19 cellular contexts compared by ENCODE assay signal in the genomic region with DNA sequence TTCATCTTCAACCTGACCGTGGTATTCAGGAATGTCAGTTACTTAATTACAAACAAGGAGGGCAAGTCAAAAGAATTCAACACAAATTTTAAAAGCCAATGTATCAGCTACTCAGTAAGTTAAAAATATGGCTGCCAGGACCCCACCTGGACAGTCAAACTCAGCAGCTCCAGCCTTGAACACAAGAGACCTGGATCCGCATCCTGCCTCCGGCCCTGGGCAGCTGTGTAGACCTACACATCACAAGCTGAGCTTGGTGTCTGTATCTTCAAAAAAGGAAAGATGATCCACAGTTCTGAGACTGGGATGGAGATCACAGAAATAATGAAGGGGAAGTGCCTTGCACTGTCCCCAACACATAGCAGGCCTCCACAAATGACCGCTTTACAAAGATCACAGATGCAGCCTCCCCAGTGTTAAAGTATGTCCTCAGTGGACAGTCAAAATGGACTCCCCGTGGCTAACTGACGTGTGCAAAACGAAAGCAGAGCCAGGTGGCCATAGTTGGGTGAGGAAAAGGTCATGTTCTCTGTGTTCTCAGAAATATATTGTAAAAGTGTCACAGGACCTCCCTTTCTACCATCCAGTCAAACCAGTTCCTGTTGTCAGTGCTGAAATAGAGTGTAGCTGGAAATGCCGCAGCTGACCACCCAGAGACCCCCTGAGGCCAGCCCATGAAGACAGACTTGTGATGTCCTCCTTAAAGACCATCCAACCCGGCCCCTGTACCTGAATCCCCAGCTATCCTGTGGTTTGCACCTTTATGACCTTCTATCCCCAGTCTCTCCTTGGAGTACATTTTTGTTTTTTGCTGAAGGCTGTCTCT.
DNase-seq lines count a peak whose midpoint lies in the region; ATAC-seq and TF ChIP-seq lines count a peak whose summit lies in the region.
"Had no signal": no experiment of that assay in that cellular context is flagged by ENCODE, and none has a peak within 500 bp of the region (broad histone marks: within the 10 kb centered on the region; RNA-seq: fewer than 3 reads in every experiment).

No MANE protein-coding gene starts in this region.

- in situ Hi-C loops in gastrocnemius medialis (cut with MboI; ENCODE audit: low sequenced_read_pairs in 4 of 4), result no loop called here

- DNase-seq in LNCaP clone FGC (ENCODE audit: low read depth) (peak; percentile 35), hepatocyte (ENCODE audit: low spot score) (no peak), osteocyte (ENCODE audit: extremely low spot score, unreplicated experiment) (peak; percentile 62), vagina (ENCODE audit: extremely low spot score in 2 of 2) (peak; percentile 46 to 52), gastrocnemius medialis (no peak)
- no peak for DNase-seq in activated naive CD4-positive, alpha-beta T cell treated with anti-CD3 and anti-CD28 coated beads, Interleukin-2, amount 50 U/mL, for 72 hours (ENCODE audit: low spot score in 2 of 2)
- DNase-seq: CD8-positive, alpha-beta T cell; DND-41; GDM1; KBM-7; NCI-H1105 treated with DMSO at 0.1 percent for 48 hours; NCI-H1694; NCI-H2081 treated with DMSO at 0.1 percent for 48 hours; NCI-H774; RPMI8226; SHP77 treated with DMSO at 0.1 percent for 48 hours; SK-N-SH had no signal

- peak overlapping the region; percentile 80 for H3K27ac ChIP-seq in hepatocyte
- H3K27ac ChIP-seq in vagina, result no peak overlapping the region
- no peak overlapping the region for H3K27ac ChIP-seq in gastrocnemius medialis

- H3K4me1 ChIP-seq in hepatocyte (ENCODE audit: insufficient read depth) (peaks cover 10% of the 10 kb centered on the region), vagina (no peaks in the 10 kb centered on the region), gastrocnemius medialis (no peaks in the 10 kb centered on the region)

- H3K36me3 ChIP-seq in hepatocyte (replicated peaks; ENCODE audit: insufficient read depth, low read depth) (no peaks in the 10 kb centered on the region), vagina (no peaks in the 10 kb centered on the region), gastrocnemius medialis (no peaks in the 10 kb centered on the region)

- no peaks in the 10 kb centered on the region for H3K36me3 Mint-ChIP-seq in osteocyte (ENCODE audit: unreplicated experiment)
- H3K36me3 Mint-ChIP-seq in activated naive CD4-positive, alpha-beta T cell treated with anti-CD3 and anti-CD28 coated beads, Interleukin-2, amount 50 U/mL, for 72 hours, result no peaks in the 10 kb centered on the region
- H3K36me3 Mint-ChIP-seq: CD8-positive, alpha-beta T cell had no signal

- H3K27me3 Mint-ChIP-seq in osteocyte (ENCODE audit: unreplicated experiment), result no peaks in the 10 kb centered on the region

- H3K4me1 Mint-ChIP-seq in osteocyte (ENCODE audit: unreplicated experiment), result peaks cover 5% of the 10 kb centered on the region

- H2AFZ ChIP-seq in hepatocyte, result no peak overlapping the region

- H3K9me2 ChIP-seq in hepatocyte (replicated peaks; ENCODE audit: insufficient read depth), result no peaks in the 10 kb centered on the region
- H3K9me2 ChIP-seq: SK-N-SH had no signal

- no peaks in the 10 kb centered on the region for H3K9me3 ChIP-seq in hepatocyte (ENCODE audit: low read depth)
- no peaks in the 10 kb centered on the region for H3K9me3 ChIP-seq in vagina
- H3K9me3 ChIP-seq in gastrocnemius medialis, result no peaks in the 10 kb centered on the region
- H3K9me3 ChIP-seq: SK-N-SH had no signal

- intact Hi-C loops in vagina (cut with DNase I), result no loop called here
- intact Hi-C loops in gastrocnemius medialis (cut with DNase I; ENCODE audit: low total_unique reads), result no loop called here

- no peak overlapping the region for H3K4me3 Mint-ChIP-seq in osteocyte (ENCODE audit: unreplicated experiment)
- H3K4me3 Mint-ChIP-seq: CD8-positive, alpha-beta T cell had no signal

- H3K27ac Mint-ChIP-seq in osteocyte (ENCODE audit: unreplicated experiment), result no peak overlapping the region
- H3K27ac Mint-ChIP-seq in activated naive CD4-positive, alpha-beta T cell treated with anti-CD3 and anti-CD28 coated beads, Interleukin-2, amount 50 U/mL, for 72 hours, result no peak overlapping the region
- H3K27ac Mint-ChIP-seq: CD8-positive, alpha-beta T cell had no signal

- H3K4me3 ChIP-seq in LNCaP clone FGC (ENCODE audit: low read depth, low read length) (no peak overlapping the region), hepatocyte (no peak overlapping the region), vagina (no peak overlapping the region), gastrocnemius medialis (no peak overlapping the region)

- TF ChIP-seq CTCF in LNCaP clone FGC (IDR thresholded peaks at IDR 0.05; ENCODE audit: control insufficient read depth, extremely low read depth, insufficient read depth), result no peak
- TF ChIP-seq CTCF in hepatocyte (IDR thresholded peaks at IDR 0.05; ENCODE audit: poor library complexity), result no peak
- no peak for TF ChIP-seq CTCF in osteocyte (IDR thresholded peaks at IDR 0.05)
- no peak for TF ChIP-seq CTCF in vagina (IDR thresholded peaks at IDR 0.05)
- no peak for TF ChIP-seq CTCF in gastrocnemius medialis (IDR thresholded peaks at IDR 0.05 in 4 of 5, conservative IDR thresholded peaks at IDR 0.05 in 1 of 5)

- no peak overlapping the region for H3K4me2 ChIP-seq in hepatocyte
- H3K4me2 ChIP-seq: SK-N-SH had no signal

- H4K20me1 ChIP-seq in hepatocyte (ENCODE audit: insufficient read depth, poor library complexity, severe bottlenecking), result no peaks in the 10 kb centered on the region

- H3K79me2 ChIP-seq in hepatocyte, result no peaks in the 10 kb centered on the region

- ATAC-seq in HG02840 (IDR thresholded peaks at IDR 0.05; ENCODE audit: low FRiP score, unreplicated experiment), result no peak
- no peak for ATAC-seq in activated naive CD4-positive, alpha-beta T cell treated with anti-CD3 and anti-CD28 coated beads, Interleukin-2, amount 50 U/mL, for 72 hours
- no peak for ATAC-seq in gastrocnemius medialis
- ATAC-seq: CD8-positive, alpha-beta T cell; HepG2 had no signal

- TF ChIP-seq POLR2A in vagina (IDR thresholded peaks at IDR 0.05) (no peak), gastrocnemius medialis (IDR thresholded peaks at IDR 0.05) (no peak)

- H3K9me3 Mint-ChIP-seq in osteocyte (ENCODE audit: unreplicated experiment), result no peaks in the 10 kb centered on the region
- H3K9me3 Mint-ChIP-seq in activated naive CD4-positive, alpha-beta T cell treated with anti-CD3 and anti-CD28 coated beads, Interleukin-2, amount 50 U/mL, for 72 hours, result no peaks in the 10 kb centered on the region
- H3K9me3 Mint-ChIP-seq: CD8-positive, alpha-beta T cell had no signal

- H3K27me3 ChIP-seq in hepatocyte, result no peaks in the 10 kb centered on the region
- no peaks in the 10 kb centered on the region for H3K27me3 ChIP-seq in vagina
- H3K27me3 ChIP-seq in gastrocnemius medialis, result no peaks in the 10 kb centered on the region

- 87% methylated on average over 9 of the region's 9 CpGs for WGBS in hepatocyte (ENCODE audit: low lambda C conversion rate, missing lambda C conversion rate)

Comparison
In these comparisons a context has a peak if more than half of its experiments do, and no peak if none do; other contexts are left out.
1. DNase-seq: peak in LNCaP clone FGC (single experiment), osteocyte (single experiment) and vagina (2 of 2); none in hepatocyte (single experiment), activated naive CD4-positive, alpha-beta T cell treated with anti-CD3 and anti-CD28 coated beads, Interleukin-2, amount 50 U/mL, for 72 hours (0 of 2) and gastrocnemius medialis (0 of 2).